In the genomic region with DNA sequence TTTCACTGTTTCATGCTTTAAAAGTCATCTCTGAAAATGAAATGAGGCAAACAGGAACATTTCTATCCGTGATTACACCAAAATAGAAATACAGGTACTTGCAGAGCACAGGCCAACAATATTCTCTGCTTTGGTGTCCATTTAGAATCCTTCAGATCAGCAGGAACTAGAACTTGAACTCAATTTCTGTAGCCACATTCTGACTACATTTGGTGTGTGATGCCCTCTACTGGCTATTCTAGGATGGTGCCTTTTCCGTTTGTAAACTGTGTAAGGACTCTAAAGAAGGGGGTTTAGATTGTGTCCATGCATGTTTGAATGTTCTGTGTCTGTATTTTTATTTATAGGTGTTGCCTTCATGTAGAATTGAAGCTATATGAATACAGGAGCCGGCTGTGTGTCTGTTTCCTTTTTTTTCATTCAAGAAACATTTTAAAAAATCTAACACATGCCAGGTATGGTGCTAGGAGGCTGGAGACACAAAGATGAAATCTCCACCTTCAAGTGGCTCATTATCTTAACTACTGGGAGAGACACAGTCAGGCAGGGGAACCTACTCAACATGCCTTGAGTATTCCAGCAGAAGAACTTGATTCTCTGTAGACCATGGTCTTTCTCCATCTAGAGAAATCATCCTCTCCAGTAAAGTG, we compare ENCODE assay signal across 8 cellular contexts. TPM values are rescaled to one million over a fixed set of nuclear protein-coding genes. Genes with fewer than 3 reads are reported as not detected.
DNase-seq lines count a peak whose midpoint lies in the region; ATAC-seq and TF ChIP-seq lines count a peak whose summit lies in the region.

No MANE protein-coding gene starts in this region.

- in situ Hi-C loops in SK-MEL-5 (cut with HindIII; ENCODE audit: low pct_unique_long_range_greater_than_20kb, low sequenced_read_pairs) = no loop called here
- in situ Hi-C loops in astrocyte of the spinal cord (cut with HindIII; ENCODE audit: low sequenced_read_pairs) = no loop called here

- peak; percentile 89 for ATAC-seq in HG02588 (IDR thresholded peaks at IDR 0.05; ENCODE audit: unreplicated experiment)

- DNase-seq in activated CD4-positive, alpha-beta T cell treated with anti-CD3 and anti-CD28 coated beads for 24 hours (ENCODE audit: low read depth in 2 of 2) = peak; percentile 12 to 21
- DNase-seq in activated CD4-positive, alpha-beta T cell treated with anti-CD3 and anti-CD28 coated beads for 1 hour = no peak
- DNase-seq in NCI-H1092 treated with DMSO at 0.1 percent for 48 hours (lab: John Stamatoyannopoulos, UW) (peak; percentile 81), SK-MEL-5 (ENCODE audit: low read depth, low spot score) (peak; percentile 88), astrocyte of the spinal cord (ENCODE audit: low read depth, low spot score) (peak; percentile 80), hippocampal formation (lab: John Stamatoyannopoulos, UW) (peak; percentile 47 to 93), smooth muscle cell of the brain vasculature (ENCODE audit: low read depth, low spot score) (peak; percentile 60)

- no peak overlapping the region for H3K4me3 ChIP-seq in astrocyte of the spinal cord (ENCODE audit: low read depth, low read length)

- peak; percentile 85 for TF ChIP-seq CTCF in astrocyte of the spinal cord (IDR thresholded peaks at IDR 0.05; ENCODE audit: low read depth, low read length)

RNA-seq across cellular contexts. Expression of gene ZNF326, which starts 7.6 kb away (rescaled TPM):
- total RNA-seq in SK-MEL-5 (2014; rRNA removed; shearing (Covaris generic)) = 6.0 and 8.4 TPM in 2 replicates
- polyA plus RNA-seq in SK-MEL-5 (2015; cell fraction: cytosol; rRNA removed) = 25.2 and 30.1 TPM in 2 replicates
- 96.9 and 113 TPM in 2 replicates for polyA plus RNA-seq in SK-MEL-5 (2015; cell fraction: nucleus; rRNA removed)
